9 cellular contexts compared by ENCODE assay signal in genomic region chr5:108726446-108727091, GRCh38. TPM values are rescaled to one million over a fixed set of nuclear protein-coding genes. Genes with fewer than 3 reads are reported as not detected.
DNase-seq lines count a peak whose midpoint lies in the region; ATAC-seq and TF ChIP-seq lines count a peak whose summit lies in the region.
"Had no signal": no experiment of that assay in that cellular context is flagged by ENCODE, and none has a peak within 500 bp of the region (broad histone marks: within the 10 kb centered on the region; RNA-seq: fewer than 3 reads in every experiment).

No MANE protein-coding gene starts in this region.

- CTCF ChIA-PET in T-cell (lab: Charles Lee) = interaction anchor here in 1 of 2 donors (1.1 kb wide), 1 partner anchor 15 kb away, joined by 3 read pairs; no protein-coding TSS in a partner anchor

- no peak overlapping the region for H3K27ac Mint-ChIP-seq in T-cell
- no peak overlapping the region for H3K27ac Mint-ChIP-seq in stimulated activated effector memory CD8-positive, alpha-beta T cell treated with anti-CD3 and anti-CD28 coated beads, Interleukin-12 subunit alpha, Interleukin-12 subunit beta, amount 100 ng/mL, for 72 hours

- peak overlapping the region; percentile 65 for H3K4me3 ChIP-seq in HAP-1
- H3K4me3 ChIP-seq in foreskin fibroblast (ENCODE audit: low read depth in 1 of 2, low read length in 2 of 2) = peak overlapping the region; percentile 57 to 77
- H3K4me3 ChIP-seq in H7 (ENCODE audit: insufficient read depth, low read depth, low read length) = no peak overlapping the region

- H3K27me3 ChIP-seq in HAP-1 (ENCODE audit: low read depth) = no peaks in the 10 kb centered on the region
- no peaks in the 10 kb centered on the region for H3K27me3 ChIP-seq in H7 (ENCODE audit: control insufficient read depth, insufficient read depth, low read length)

- no peak for ATAC-seq in T-cell (replicated peaks in 1 of 4)
- no peak for ATAC-seq in stimulated activated effector memory CD8-positive, alpha-beta T cell treated with anti-CD3 and anti-CD28 coated beads, Interleukin-12 subunit alpha, Interleukin-12 subunit beta, amount 100 ng/mL, for 72 hours

- H3K36me3 Mint-ChIP-seq in T-cell = no peaks in the 10 kb centered on the region
- no peaks in the 10 kb centered on the region for H3K36me3 Mint-ChIP-seq in stimulated activated effector memory CD8-positive, alpha-beta T cell treated with anti-CD3 and anti-CD28 coated beads, Interleukin-12 subunit alpha, Interleukin-12 subunit beta, amount 100 ng/mL, for 72 hours

- no peaks in the 10 kb centered on the region for H3K9me3 Mint-ChIP-seq in T-cell
- H3K9me3 Mint-ChIP-seq in stimulated activated effector memory CD8-positive, alpha-beta T cell treated with anti-CD3 and anti-CD28 coated beads, Interleukin-12 subunit alpha, Interleukin-12 subunit beta, amount 100 ng/mL, for 72 hours = no peaks in the 10 kb centered on the region

- H3K9me3 ChIP-seq in HAP-1 = no peaks in the 10 kb centered on the region
- H3K9me3 ChIP-seq: SK-N-SH had no signal

- peaks cover 11 to 12% of the 10 kb centered on the region in 2 donors for H3K27me3 Mint-ChIP-seq in T-cell

- POLR2A ChIA-PET in T-cell (lab: Charles Lee) = no interaction called here

- H3K36me3 ChIP-seq in HAP-1 (replicated peaks) (no peaks in the 10 kb centered on the region), H7 (replicated peaks; ENCODE audit: control insufficient read depth, insufficient read depth, low read length) (no peaks in the 10 kb centered on the region)

- in situ Hi-C loops in HAP-1 (cut with MboI; ENCODE audit: low sequenced_read_pairs) = no loop called here

- TF ChIP-seq CTCF in foreskin fibroblast (IDR thresholded peaks at IDR 0.05; ENCODE audit: low read depth, low read length) (no peak), GM10266 (IDR thresholded peaks at IDR 0.05; ENCODE audit: control insufficient read depth, insufficient read depth, low read depth, missing control alignments) (no peak)

- H3K4me3 Mint-ChIP-seq in T-cell = peak overlapping the region; percentile 78 to 79 (median 79)
- H3K4me3 Mint-ChIP-seq in stimulated activated effector memory CD8-positive, alpha-beta T cell treated with anti-CD3 and anti-CD28 coated beads, Interleukin-12 subunit alpha, Interleukin-12 subunit beta, amount 100 ng/mL, for 72 hours = peak overlapping the region; percentile 77

- H3K4me1 Mint-ChIP-seq in T-cell = peaks cover 24 to 30% (median 27%) of the 10 kb centered on the region in 3 donors
- peaks cover 27% of the 10 kb centered on the region for H3K4me1 Mint-ChIP-seq in stimulated activated effector memory CD8-positive, alpha-beta T cell treated with anti-CD3 and anti-CD28 coated beads, Interleukin-12 subunit alpha, Interleukin-12 subunit beta, amount 100 ng/mL, for 72 hours

- peaks cover 21% of the 10 kb centered on the region for H3K4me1 ChIP-seq in HAP-1

- no peak for DNase-seq in HAP-1 (ENCODE audit: low spot score in 2 of 2)
- no peak for DNase-seq in T-cell
- DNase-seq in foreskin fibroblast = peak in 1 of 2 donors; percentile 71
- no peak for DNase-seq in stimulated activated effector memory CD8-positive, alpha-beta T cell treated with anti-CD3 and anti-CD28 coated beads, Interleukin-12 subunit alpha, Interleukin-12 subunit beta, amount 100 ng/mL, for 72 hours (ENCODE audit: low spot score in 2 of 2)
- DNase-seq in cortex of kidney (lab: John Stamatoyannopoulos, UW) = no peak
- DNase-seq in GM10266 (ENCODE audit: extremely low spot score) = no peak
- no peak for DNase-seq in H7
- DNase-seq: SK-N-SH; stimulated activated CD8-positive, alpha-beta memory T cell treated with anti-CD3 and anti-CD28 coated beads, Interleukin-4, amount 100 ng/mL, for 48 hours had no signal

RNA-seq across cellular contexts. Expression of gene FER, which starts 21.1 kb away (rescaled TPM):
- 10 to 100 TPM in 3 of 5 donors, 1 to 10 TPM in 2; 7.0 to 19.6 (median 10.4) TPM for total RNA-seq in T-cell
- 6.7 and 8.1 TPM in 2 replicates for total RNA-seq in H7 (2014; rRNA removed; shearing (Covaris generic))
